Comparison of ENCODE assay signal across 1 cellular context in the genomic region with DNA sequence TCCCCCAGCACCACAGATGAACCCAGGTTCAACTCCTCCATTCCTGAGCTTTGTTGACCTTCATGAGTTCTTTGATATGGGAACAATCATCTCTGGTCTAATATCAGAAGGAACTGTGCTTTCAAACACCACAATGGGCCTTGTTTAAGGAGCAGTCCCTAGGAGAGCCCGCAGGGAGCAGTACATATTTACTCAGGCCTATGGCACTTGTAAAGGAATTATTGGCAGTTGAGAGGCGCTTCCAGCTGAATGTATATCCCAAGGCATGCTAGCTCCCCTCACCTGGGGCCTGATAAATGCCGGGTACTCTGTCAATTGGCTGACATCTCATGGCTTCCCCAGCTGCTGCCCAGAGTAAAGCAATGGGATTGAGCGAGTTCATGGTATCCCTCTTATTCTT.
TF ChIP-seq lines count a peak whose summit lies in the region.

No MANE protein-coding gene starts in this region.

TF ChIP-seq in HepG2, 621 proteins besides CTCF, POLR2A, EP300 and RAD21 (continued from another document and continues in another):
- TF ChIP-seq, protein P1, sequence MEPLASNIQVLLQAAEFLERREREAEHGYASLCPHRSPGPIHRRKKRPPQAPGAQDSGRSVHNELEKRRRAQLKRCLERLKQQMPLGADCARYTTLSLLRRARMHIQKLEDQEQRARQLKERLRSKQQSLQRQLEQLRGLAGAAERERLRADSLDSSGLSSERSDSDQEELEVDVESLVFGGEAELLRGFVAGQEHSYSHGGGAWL (CRISPR knock-in tag; IDR thresholded peaks at IDR 0.05), result no peak
- TF ChIP-seq, protein P2, sequence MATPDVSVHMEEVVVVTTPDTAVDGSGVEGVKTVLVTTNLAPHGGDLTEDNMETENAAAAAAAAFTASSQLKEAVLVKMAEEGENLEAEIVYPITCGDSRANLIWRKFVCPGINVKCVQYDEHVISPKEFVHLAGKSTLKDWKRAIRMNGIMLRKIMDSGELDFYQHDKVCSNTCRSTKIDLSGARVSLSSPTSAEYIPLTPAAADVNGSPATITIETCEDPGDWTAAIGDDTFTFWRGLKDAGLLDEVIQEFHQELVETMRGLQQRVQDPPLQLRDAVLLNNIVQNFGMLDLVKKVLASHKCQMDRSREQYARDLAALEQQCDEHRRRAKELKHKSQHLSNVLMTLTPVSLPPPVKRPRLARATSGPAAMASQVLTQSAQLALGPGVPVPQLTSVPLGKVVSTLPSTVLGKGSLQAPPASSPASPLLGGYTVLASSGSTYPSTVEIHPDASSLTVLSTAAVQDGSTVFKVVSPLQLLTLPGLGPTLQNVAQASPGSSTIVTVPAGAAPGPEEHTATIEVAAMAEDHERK (CRISPR knock-in tag; IDR thresholded peaks at IDR 0.05; ENCODE audit: low read depth), result no peak
- TF ChIP-seq, protein P3, sequence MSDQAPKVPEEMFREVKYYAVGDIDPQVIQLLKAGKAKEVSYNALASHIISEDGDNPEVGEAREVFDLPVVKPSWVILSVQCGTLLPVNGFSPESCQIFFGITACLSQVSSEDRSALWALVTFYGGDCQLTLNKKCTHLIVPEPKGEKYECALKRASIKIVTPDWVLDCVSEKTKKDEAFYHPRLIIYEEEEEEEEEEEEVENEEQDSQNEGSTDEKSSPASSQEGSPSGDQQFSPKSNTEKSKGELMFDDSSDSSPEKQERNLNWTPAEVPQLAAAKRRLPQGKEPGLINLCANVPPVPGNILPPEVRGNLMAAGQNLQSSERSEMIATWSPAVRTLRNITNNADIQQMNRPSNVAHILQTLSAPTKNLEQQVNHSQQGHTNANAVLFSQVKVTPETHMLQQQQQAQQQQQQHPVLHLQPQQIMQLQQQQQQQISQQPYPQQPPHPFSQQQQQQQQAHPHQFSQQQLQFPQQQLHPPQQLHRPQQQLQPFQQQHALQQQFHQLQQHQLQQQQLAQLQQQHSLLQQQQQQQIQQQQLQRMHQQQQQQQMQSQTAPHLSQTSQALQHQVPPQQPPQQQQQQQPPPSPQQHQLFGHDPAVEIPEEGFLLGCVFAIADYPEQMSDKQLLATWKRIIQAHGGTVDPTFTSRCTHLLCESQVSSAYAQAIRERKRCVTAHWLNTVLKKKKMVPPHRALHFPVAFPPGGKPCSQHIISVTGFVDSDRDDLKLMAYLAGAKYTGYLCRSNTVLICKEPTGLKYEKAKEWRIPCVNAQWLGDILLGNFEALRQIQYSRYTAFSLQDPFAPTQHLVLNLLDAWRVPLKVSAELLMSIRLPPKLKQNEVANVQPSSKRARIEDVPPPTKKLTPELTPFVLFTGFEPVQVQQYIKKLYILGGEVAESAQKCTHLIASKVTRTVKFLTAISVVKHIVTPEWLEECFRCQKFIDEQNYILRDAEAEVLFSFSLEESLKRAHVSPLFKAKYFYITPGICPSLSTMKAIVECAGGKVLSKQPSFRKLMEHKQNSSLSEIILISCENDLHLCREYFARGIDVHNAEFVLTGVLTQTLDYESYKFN (CRISPR knock-in tag; conservative IDR thresholded peaks at IDR 0.05), result 0 out of 2 replicates have a peak, but pooled peaks have one; percentile 23
- TF ChIP-seq TRIM24 (CRISPR knock-in tag; IDR thresholded peaks at IDR 0.05) (no peak), ZNF816 (CRISPR knock-in tag; IDR thresholded peaks at IDR 0.05; ENCODE audit: borderline replicate concordance) (no peak), ZFP36L2 (CRISPR knock-in tag; IDR thresholded peaks at IDR 0.05) (no peak), YEATS2 (CRISPR knock-in tag; IDR thresholded peaks at IDR 0.05; ENCODE audit: borderline replicate concordance) (0 out of 2 replicates have a peak, but pooled peaks have one; percentile 25), HOXA9 (CRISPR knock-in tag; IDR thresholded peaks at IDR 0.05; ENCODE audit: borderline replicate concordance) (no peak), SOX5 (CRISPR knock-in tag; IDR thresholded peaks at IDR 0.05; ENCODE audit: borderline replicate concordance) (peak; percentile 11; the same call in 1 of the 2 replicates), ZNF354B (CRISPR knock-in tag; IDR thresholded peaks at IDR 0.05) (no peak), ZIK1 (CRISPR knock-in tag; IDR thresholded peaks at IDR 0.05; ENCODE audit: borderline replicate concordance, low read depth) (no peak), TP53 (CRISPR knock-in tag; conservative IDR thresholded peaks at IDR 0.05) (no peak), EEA1 (CRISPR knock-in tag; IDR thresholded peaks at IDR 0.05; ENCODE audit: borderline replicate concordance) (no peak), HNRNPL (IDR thresholded peaks at IDR 0.05; ENCODE audit: low read depth, low read length) (no peak), NR2F2 (IDR thresholded peaks at IDR 0.05; ENCODE audit: borderline replicate concordance, low read depth) (no peak), SAP130 (CRISPR knock-in tag; IDR thresholded peaks at IDR 0.05; ENCODE audit: low read depth) (peak; percentile 40), ZSCAN29 (CRISPR knock-in tag; conservative IDR thresholded peaks at IDR 0.05) (no peak), NFYC (CRISPR knock-in tag; IDR thresholded peaks at IDR 0.05) (no peak), NBN (conservative IDR thresholded peaks at IDR 0.05) (no peak), ATAD3A (CRISPR knock-in tag; IDR thresholded peaks at IDR 0.05) (no peak), MLLT10 (CRISPR knock-in tag; IDR thresholded peaks at IDR 0.05) (no peak), GPN1 (CRISPR knock-in tag; IDR thresholded peaks at IDR 0.05; ENCODE audit: borderline replicate concordance) (no peak), MBD4 (IDR thresholded peaks at IDR 0.05; ENCODE audit: borderline replicate concordance, low read length) (no peak), MXD4 (CRISPR knock-in tag; IDR thresholded peaks at IDR 0.05) (no peak), EED (CRISPR knock-in tag; IDR thresholded peaks at IDR 0.05) (no peak), ZNF788 (CRISPR knock-in tag; IDR thresholded peaks at IDR 0.05; ENCODE audit: borderline replicate concordance) (no peak), ZNF468 (CRISPR knock-in tag; IDR thresholded peaks at IDR 0.05) (no peak), RFX5 (IDR thresholded peaks at IDR 0.05; ENCODE audit: low read depth, low read length) (no peak), ZNF180 (CRISPR knock-in tag; IDR thresholded peaks at IDR 0.05; ENCODE audit: borderline replicate concordance, low read depth) (no peak), TBX3 (IDR thresholded peaks at IDR 0.05; ENCODE audit: borderline replicate concordance) (no peak), JARID2 (CRISPR knock-in tag; IDR thresholded peaks at IDR 0.05; ENCODE audit: insufficient replicate concordance) (no peak), ZNF343 (CRISPR knock-in tag; IDR thresholded peaks at IDR 0.05) (no peak), SRSF9 (IDR thresholded peaks at IDR 0.05; ENCODE audit: borderline replicate concordance, insufficient read depth, low read depth, low read length, poor library complexity, severe bottlenecking) (no peak), ZC3H4 (CRISPR knock-in tag; IDR thresholded peaks at IDR 0.05; ENCODE audit: borderline replicate concordance) (no peak), ZNF317 (CRISPR knock-in tag; IDR thresholded peaks at IDR 0.05) (0 out of 2 replicates have a peak, but pooled peaks have one; percentile 24), FOXK2 (IDR thresholded peaks at IDR 0.05) (no peak), RFX3 (CRISPR knock-in tag; IDR thresholded peaks at IDR 0.05) (no peak)
- TF ChIP-seq, protein P4, sequence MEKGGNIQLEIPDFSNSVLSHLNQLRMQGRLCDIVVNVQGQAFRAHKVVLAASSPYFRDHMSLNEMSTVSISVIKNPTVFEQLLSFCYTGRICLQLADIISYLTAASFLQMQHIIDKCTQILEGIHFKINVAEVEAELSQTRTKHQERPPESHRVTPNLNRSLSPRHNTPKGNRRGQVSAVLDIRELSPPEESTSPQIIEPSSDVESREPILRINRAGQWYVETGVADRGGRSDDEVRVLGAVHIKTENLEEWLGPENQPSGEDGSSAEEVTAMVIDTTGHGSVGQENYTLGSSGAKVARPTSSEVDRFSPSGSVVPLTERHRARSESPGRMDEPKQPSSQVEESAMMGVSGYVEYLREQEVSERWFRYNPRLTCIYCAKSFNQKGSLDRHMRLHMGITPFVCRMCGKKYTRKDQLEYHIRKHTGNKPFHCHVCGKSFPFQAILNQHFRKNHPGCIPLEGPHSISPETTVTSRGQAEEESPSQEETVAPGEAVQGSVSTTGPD (CRISPR knock-in tag; IDR thresholded peaks at IDR 0.05), result no peak
- TF ChIP-seq, protein P5, sequence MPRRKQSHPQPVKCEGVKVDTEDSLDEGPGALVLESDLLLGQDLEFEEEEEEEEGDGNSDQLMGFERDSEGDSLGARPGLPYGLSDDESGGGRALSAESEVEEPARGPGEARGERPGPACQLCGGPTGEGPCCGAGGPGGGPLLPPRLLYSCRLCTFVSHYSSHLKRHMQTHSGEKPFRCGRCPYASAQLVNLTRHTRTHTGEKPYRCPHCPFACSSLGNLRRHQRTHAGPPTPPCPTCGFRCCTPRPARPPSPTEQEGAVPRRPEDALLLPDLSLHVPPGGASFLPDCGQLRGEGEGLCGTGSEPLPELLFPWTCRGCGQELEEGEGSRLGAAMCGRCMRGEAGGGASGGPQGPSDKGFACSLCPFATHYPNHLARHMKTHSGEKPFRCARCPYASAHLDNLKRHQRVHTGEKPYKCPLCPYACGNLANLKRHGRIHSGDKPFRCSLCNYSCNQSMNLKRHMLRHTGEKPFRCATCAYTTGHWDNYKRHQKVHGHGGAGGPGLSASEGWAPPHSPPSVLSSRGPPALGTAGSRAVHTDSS (CRISPR knock-in tag; conservative IDR thresholded peaks at IDR 0.05), result no peak
- TF ChIP-seq, protein P6, sequence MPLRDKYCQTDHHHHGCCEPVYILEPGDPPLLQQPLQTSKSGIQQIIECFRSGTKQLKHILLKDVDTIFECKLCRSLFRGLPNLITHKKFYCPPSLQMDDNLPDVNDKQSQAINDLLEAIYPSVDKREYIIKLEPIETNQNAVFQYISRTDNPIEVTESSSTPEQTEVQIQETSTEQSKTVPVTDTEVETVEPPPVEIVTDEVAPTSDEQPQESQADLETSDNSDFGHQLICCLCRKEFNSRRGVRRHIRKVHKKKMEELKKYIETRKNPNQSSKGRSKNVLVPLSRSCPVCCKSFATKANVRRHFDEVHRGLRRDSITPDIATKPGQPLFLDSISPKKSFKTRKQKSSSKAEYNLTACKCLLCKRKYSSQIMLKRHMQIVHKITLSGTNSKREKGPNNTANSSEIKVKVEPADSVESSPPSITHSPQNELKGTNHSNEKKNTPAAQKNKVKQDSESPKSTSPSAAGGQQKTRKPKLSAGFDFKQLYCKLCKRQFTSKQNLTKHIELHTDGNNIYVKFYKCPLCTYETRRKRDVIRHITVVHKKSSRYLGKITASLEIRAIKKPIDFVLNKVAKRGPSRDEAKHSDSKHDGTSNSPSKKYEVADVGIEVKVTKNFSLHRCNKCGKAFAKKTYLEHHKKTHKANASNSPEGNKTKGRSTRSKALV (CRISPR knock-in tag; IDR thresholded peaks at IDR 0.05), result no peak
- TF ChIP-seq, protein P7, sequence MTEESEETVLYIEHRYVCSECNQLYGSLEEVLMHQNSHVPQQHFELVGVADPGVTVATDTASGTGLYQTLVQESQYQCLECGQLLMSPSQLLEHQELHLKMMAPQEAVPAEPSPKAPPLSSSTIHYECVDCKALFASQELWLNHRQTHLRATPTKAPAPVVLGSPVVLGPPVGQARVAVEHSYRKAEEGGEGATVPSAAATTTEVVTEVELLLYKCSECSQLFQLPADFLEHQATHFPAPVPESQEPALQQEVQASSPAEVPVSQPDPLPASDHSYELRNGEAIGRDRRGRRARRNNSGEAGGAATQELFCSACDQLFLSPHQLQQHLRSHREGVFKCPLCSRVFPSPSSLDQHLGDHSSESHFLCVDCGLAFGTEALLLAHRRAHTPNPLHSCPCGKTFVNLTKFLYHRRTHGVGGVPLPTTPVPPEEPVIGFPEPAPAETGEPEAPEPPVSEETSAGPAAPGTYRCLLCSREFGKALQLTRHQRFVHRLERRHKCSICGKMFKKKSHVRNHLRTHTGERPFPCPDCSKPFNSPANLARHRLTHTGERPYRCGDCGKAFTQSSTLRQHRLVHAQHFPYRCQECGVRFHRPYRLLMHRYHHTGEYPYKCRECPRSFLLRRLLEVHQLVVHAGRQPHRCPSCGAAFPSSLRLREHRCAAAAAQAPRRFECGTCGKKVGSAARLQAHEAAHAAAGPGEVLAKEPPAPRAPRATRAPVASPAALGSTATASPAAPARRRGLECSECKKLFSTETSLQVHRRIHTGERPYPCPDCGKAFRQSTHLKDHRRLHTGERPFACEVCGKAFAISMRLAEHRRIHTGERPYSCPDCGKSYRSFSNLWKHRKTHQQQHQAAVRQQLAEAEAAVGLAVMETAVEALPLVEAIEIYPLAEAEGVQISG (CRISPR knock-in tag; IDR thresholded peaks at IDR 0.05), result 0 out of 2 replicates have a peak, but pooled peaks have one; percentile 13
- TF ChIP-seq, protein P8, sequence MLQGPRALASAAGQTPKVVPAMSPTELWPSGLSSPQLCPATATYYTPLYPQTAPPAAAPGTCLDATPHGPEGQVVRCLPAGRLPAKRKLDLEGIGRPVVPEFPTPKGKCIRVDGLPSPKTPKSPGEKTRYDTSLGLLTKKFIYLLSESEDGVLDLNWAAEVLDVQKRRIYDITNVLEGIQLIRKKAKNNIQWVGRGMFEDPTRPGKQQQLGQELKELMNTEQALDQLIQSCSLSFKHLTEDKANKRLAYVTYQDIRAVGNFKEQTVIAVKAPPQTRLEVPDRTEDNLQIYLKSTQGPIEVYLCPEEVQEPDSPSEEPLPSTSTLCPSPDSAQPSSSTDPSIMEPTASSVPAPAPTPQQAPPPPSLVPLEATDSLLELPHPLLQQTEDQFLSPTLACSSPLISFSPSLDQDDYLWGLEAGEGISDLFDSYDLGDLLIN (CRISPR knock-in tag; IDR thresholded peaks at IDR 0.05; ENCODE audit: borderline replicate concordance), result no peak
- TF ChIP-seq, protein P9, sequence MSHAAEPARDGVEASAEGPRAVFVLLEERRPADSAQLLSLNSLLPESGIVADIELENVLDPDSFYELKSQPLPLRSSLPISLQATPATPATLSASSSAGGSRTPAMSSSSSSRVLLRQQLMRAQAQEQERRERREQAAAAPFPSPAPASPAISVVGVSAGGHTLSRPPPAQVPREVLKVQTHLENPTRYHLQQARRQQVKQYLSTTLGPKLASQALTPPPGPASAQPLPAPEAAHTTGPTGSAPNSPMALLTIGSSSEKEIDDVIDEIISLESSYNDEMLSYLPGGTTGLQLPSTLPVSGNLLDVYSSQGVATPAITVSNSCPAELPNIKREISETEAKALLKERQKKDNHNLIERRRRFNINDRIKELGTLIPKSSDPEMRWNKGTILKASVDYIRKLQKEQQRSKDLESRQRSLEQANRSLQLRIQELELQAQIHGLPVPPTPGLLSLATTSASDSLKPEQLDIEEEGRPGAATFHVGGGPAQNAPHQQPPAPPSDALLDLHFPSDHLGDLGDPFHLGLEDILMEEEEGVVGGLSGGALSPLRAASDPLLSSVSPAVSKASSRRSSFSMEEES (CRISPR knock-in tag; IDR thresholded peaks at IDR 0.05), result no peak
- TF ChIP-seq, protein P10, sequence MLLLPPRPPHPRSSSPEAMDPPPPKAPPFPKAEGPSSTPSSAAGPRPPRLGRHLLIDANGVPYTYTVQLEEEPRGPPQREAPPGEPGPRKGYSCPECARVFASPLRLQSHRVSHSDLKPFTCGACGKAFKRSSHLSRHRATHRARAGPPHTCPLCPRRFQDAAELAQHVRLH (CRISPR knock-in tag; IDR thresholded peaks at IDR 0.05; ENCODE audit: borderline replicate concordance, low read depth), result no peak; the same call in 1 of the 2 replicates
